ENCODE assay signal across 9 cellular contexts in genomic region chr14:66495214-66496098, GRCh38. TPM values are rescaled to one million over a fixed set of nuclear protein-coding genes. Genes with fewer than 3 reads are reported as not detected.
DNase-seq lines count a peak whose midpoint lies in the region; ATAC-seq and TF ChIP-seq lines count a peak whose summit lies in the region.
"Had no signal": no experiment of that assay in that cellular context is flagged by ENCODE, and none has a peak within 500 bp of the region (broad histone marks: within the 10 kb centered on the region; RNA-seq: fewer than 3 reads in every experiment).

No MANE protein-coding gene starts in this region.

- H3K27ac ChIP-seq in right cardiac atrium (ENCODE audit: low read length) (no peak overlapping the region), sigmoid colon (no peak overlapping the region)

- intact Hi-C loops in right cardiac atrium (cut with DNase I) (loop anchor here in 1 of 4 donors (10.0 kb wide), 1 partner anchor 649 kb away; no protein-coding TSS in a partner anchor), sigmoid colon (cut with DNase I) (no loop called here)

- no peaks in the 10 kb centered on the region for H3K36me3 ChIP-seq in sigmoid colon

- in situ Hi-C loops in astrocyte of the cerebellum (cut with HindIII; ENCODE audit: low sequenced_read_pairs) = loop anchor here (25.0 kb wide), 1 partner anchor 617 kb away; no protein-coding TSS in a partner anchor

- H3K27me3 ChIP-seq in right cardiac atrium (ENCODE audit: control insufficient read depth, insufficient read depth) (no peaks in the 10 kb centered on the region), sigmoid colon (peaks cover 0 to 3% (median 0%) of the 10 kb centered on the region in 3 donors)

- TF ChIP-seq EP300 in sigmoid colon (IDR thresholded peaks at IDR 0.05) = no peak

- TF ChIP-seq CTCF in astrocyte of the cerebellum (IDR thresholded peaks at IDR 0.05; ENCODE audit: low read depth, low read length, missing control alignments) = peak; percentile 83
- TF ChIP-seq CTCF in sigmoid colon (IDR thresholded peaks at IDR 0.05) = peak; percentile 31 to 65 (median 47)

- no peaks in the 10 kb centered on the region for H3K9me3 ChIP-seq in right cardiac atrium (ENCODE audit: control insufficient read depth, low read length)
- no peaks in the 10 kb centered on the region for H3K9me3 ChIP-seq in sigmoid colon

- no peak for TF ChIP-seq POLR2A in sigmoid colon (IDR thresholded peaks at IDR 0.05)

- WGBS in right cardiac atrium = under 1% methylated on average over 4 of the region's 4 CpGs
- 2 to 3% methylated on average over 4 of the region's 4 CpGs for WGBS in sigmoid colon, 2 donors

- DNase-seq in EH (ENCODE audit: low read depth) (peak; percentile 69), OCI-M1 (lab: John Stamatoyannopoulos, UW) (peak; percentile 62), astrocyte of the cerebellum (ENCODE audit: low read depth) (peak; percentile 66), right cardiac atrium (no peak), sigmoid colon (peak; percentile 67), GOT3 (lab: John Stamatoyannopoulos, UW) (no peak)
- peak; percentile 80 for DNase-seq in Jurkat, Clone E6-1 (ENCODE audit: low read depth, low spot score)

- H3K4me1 ChIP-seq in right cardiac atrium (ENCODE audit: control insufficient read depth, insufficient read depth, low read length) (no peaks in the 10 kb centered on the region), sigmoid colon (peaks cover 0 to 11% (median 0%) of the 10 kb centered on the region in 4 donors)

- ATAC-seq in GM21447 (IDR thresholded peaks at IDR 0.05; ENCODE audit: unreplicated experiment) (peak; percentile 77), right cardiac atrium (peak; percentile 88 to 94)

- H3K4me3 ChIP-seq in Jurkat, Clone E6-1 (ENCODE audit: low read length) = peak overlapping the region; percentile 22
- H3K4me3 ChIP-seq in astrocyte of the cerebellum (ENCODE audit: low read depth, low read length) (no peak overlapping the region), right cardiac atrium (ENCODE audit: low read length) (peak overlapping the region; percentile 7), sigmoid colon (peak overlapping the region in 1 of 4 donors; percentile 11)

RNA-seq across cellular contexts. Expression of gene CCDC196, which starts 9.3 kb away (rescaled TPM):
- not detected for polyA plus RNA-seq in Jurkat, Clone E6-1 (2012; ENCODE audit: insufficient read depth, insufficient read length)
- total RNA-seq in right cardiac atrium (not detected), sigmoid colon (not detected)
- polyA plus RNA-seq in right cardiac atrium (not detected), sigmoid colon (1 to 10 TPM in 1 of 3 donors, under 1 TPM in 1, not detected in 1; 0.54 to 1.2 TPM)
- polyA plus RNA-seq: thymus had no signal

RNA-seq across cellular contexts. Expression of gene GPHN, which starts 12.5 kb away (rescaled TPM):
- polyA plus RNA-seq in Jurkat, Clone E6-1 (2012; ENCODE audit: insufficient read depth, insufficient read length) = 27.1 TPM
- total RNA-seq in right cardiac atrium (10 to 100 TPM; 19.6 to 25.4 (median 23.6) TPM), sigmoid colon (10 to 100 TPM; 13.4 to 20.3 (median 14.9) TPM)
- polyA plus RNA-seq in right cardiac atrium (16.0 TPM), sigmoid colon (10 to 100 TPM in 2 of 3 donors, 1 to 10 TPM in 1; 5.4 to 17.3 (median 10.2) TPM)

Comparison
In these comparisons a context has a peak if more than half of its experiments do, and no peak if none do; other contexts are left out.
1. DNase-seq: peak in EH (single experiment), Jurkat, Clone E6-1 (single experiment), OCI-M1 (single experiment), astrocyte of the cerebellum (single experiment) and sigmoid colon (single experiment); none in right cardiac atrium (0 of 3) and GOT3 (single experiment).